Comparison of ENCODE assay signal across 12 cellular contexts in the genomic region with DNA sequence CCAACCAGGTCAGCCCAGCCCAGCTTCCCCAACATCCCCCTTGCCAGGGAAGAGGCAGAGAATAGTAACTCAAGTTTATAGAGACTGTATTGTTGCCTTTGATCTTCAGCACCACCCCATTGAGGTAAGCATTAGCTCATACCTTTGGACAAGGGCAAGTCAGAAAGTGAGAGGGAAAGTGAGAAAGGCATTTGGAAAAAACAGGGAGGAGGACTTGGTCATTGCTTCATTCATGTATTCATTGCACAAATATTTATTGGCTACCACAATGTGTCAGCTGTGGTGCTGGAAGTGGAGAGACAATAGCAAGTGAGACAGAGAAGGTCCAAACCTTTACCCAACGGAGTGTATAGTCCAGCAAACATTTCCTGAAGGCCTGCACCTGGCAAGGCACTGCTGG.
DNase-seq lines count a peak whose midpoint lies in the region; ATAC-seq and TF ChIP-seq lines count a peak whose summit lies in the region.
"Had no signal": no experiment of that assay in that cellular context is flagged by ENCODE, and none has a peak within 500 bp of the region (broad histone marks: within the 10 kb centered on the region; RNA-seq: fewer than 3 reads in every experiment).

No MANE protein-coding gene starts in this region.

- H3K4me3 ChIP-seq in astrocyte of the cerebellum (ENCODE audit: low read depth, low read length) = no peak overlapping the region
- H3K4me3 ChIP-seq: ascending aorta, neural progenitor cell had no signal

- in situ Hi-C loops in astrocyte of the cerebellum (cut with HindIII; ENCODE audit: low sequenced_read_pairs) = no loop called here
- in situ Hi-C loops in GM13976 (cut with MboI; ENCODE audit: low sequenced_read_pairs, unreplicated experiment) = no loop called here

- ATAC-seq in HG02884 (IDR thresholded peaks at IDR 0.05; ENCODE audit: unreplicated experiment) (no peak), GM18873 (IDR thresholded peaks at IDR 0.05; ENCODE audit: low FRiP score, unreplicated experiment) (no peak)
- ATAC-seq: left colon had no signal

- TF ChIP-seq CTCF in astrocyte of the cerebellum (IDR thresholded peaks at IDR 0.05; ENCODE audit: low read depth, low read length, missing control alignments) = no peak
- no peak for TF ChIP-seq CTCF in GM13976 (IDR thresholded peaks at IDR 0.05; ENCODE audit: borderline replicate concordance, control extremely low read depth, extremely low read depth, insufficient read depth, missing control alignments)

- peak; percentile 66 for DNase-seq in AG08396 (ENCODE audit: low spot score)
- DNase-seq in HS-5 (ENCODE audit: low read depth) = peak; percentile 85
- DNase-seq in astrocyte of the cerebellum (ENCODE audit: low read depth) = peak; percentile 67
- peak; percentile 83 for DNase-seq in iris pigment epithelial cell (ENCODE audit: low read depth)
- no peak for DNase-seq in activated T-cell treated with anti-CD3 and anti-CD28 coated beads, Interleukin-2, amount 50 U/mL, for 48 hours
- no peak for DNase-seq in GM13976 (ENCODE audit: low spot score)
- DNase-seq: erythroblast, left colon had no signal

Comparison
In these comparisons a context has a peak if more than half of its experiments do, and no peak if none do; other contexts are left out.
1. DNase-seq: peak in AG08396 (single experiment), HS-5 (single experiment), astrocyte of the cerebellum (single experiment) and iris pigment epithelial cell (single experiment); none in activated T-cell treated with anti-CD3 and anti-CD28 coated beads, Interleukin-2, amount 50 U/mL, for 48 hours (0 of 2) and GM13976 (single experiment).